Comparison of ENCODE assay signal across 15 cellular contexts in genomic region chr2:98801286-98801685, GRCh38.
"Had no signal": no experiment of that assay in that cellular context is flagged by ENCODE, and none has a peak within 500 bp of the region (broad histone marks: within the 10 kb centered on the region; RNA-seq: fewer than 3 reads in every experiment).

No MANE protein-coding gene starts in this region.

- H3K9me3 ChIP-seq: right atrium auricular region, thyroid gland had no signal

- H3K9me3 Mint-ChIP-seq: dendritic cell treated with granulocyte-macrophage colony-stimulating factor and Interleukin-4, amounts not matched to agents 40 ng/mL and 50 ng/mL, for 4 days had no signal

- H3K4me3 Mint-ChIP-seq: activated naive CD8-positive, alpha-beta T cell; dendritic cell treated with granulocyte-macrophage colony-stimulating factor and Interleukin-4, amounts not matched to agents 40 ng/mL and 50 ng/mL, for 4 days had no signal

- H3K27ac Mint-ChIP-seq: activated naive CD8-positive, alpha-beta T cell; dendritic cell treated with granulocyte-macrophage colony-stimulating factor and Interleukin-4, amounts not matched to agents 40 ng/mL and 50 ng/mL, for 4 days; progenitor cell of endocrine pancreas had no signal

- H3K36me3 ChIP-seq: thyroid gland had no signal

- DNase-seq: activated CD4-positive, alpha-beta T cell treated with anti-CD3 and anti-CD28 coated beads for 4 hours; activated CD8-positive, alpha-beta memory T cell treated with anti-CD3 and anti-CD28 coated beads, Interleukin-2, amount 50 U/mL, for 48 hours; activated gamma-delta T cell treated with Interleukin-2 at 50 U/mL for 16 hours; anterior cingulate cortex; effector memory CD4-positive, alpha-beta T cell; foreskin keratinocyte; kidney glomerular epithelial cell; left ventricle myocardium superior; thyroid gland had no signal

- H3K27me3 ChIP-seq: foreskin keratinocyte, right atrium auricular region, thyroid gland had no signal

- H3K27ac ChIP-seq: foreskin keratinocyte, right atrium auricular region, skin epidermis, thyroid gland had no signal

- H3K27me3 Mint-ChIP-seq: activated naive CD8-positive, alpha-beta T cell had no signal

- H3K4me3 ChIP-seq: right atrium auricular region, skin epidermis, thyroid gland had no signal

- ATAC-seq: foreskin keratinocyte, left ventricle myocardium superior, SK-N-SH treated with all-trans-retinoic acid at 6 μM for 48 hours had no signal

- H3K36me3 Mint-ChIP-seq: activated naive CD8-positive, alpha-beta T cell had no signal
